In the genomic region with DNA sequence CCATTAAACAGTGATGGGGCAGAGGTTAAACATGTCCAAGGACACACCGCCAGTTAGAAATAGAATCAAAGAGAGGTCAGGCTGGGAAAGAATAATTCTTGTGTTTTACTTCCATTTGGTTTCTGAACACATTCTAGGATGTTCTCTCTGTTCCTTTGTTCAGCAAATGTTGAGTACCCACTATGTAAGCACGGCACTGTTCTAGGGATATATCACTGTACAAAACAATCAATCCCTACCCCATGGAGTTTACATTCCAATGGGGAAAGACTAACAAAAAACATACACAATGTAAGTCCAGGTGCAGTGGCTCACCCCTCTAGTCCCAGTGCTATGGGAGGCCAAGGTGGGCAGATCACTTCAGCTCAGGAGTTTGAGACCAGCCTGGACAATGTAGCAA, we compare ENCODE assay signal across 1 cellular context.
TF ChIP-seq lines count a peak whose summit lies in the region.

No MANE protein-coding gene starts in this region.

TF ChIP-seq in HepG2, 621 proteins besides CTCF, POLR2A, EP300 and RAD21:
- TF ChIP-seq CHCHD3 (CRISPR knock-in tag; IDR thresholded peaks at IDR 0.05) (no peak), SOX13 (IDR thresholded peaks at IDR 0.05) (no peak), SOX13 (CRISPR knock-in tag; conservative IDR thresholded peaks at IDR 0.05 in 1 of 2, IDR thresholded peaks at IDR 0.05 in 1 of 2) (peak in 1 of 2 experiments; percentile 66; a peak in 2 of 4 replicates), SOX6 (IDR thresholded peaks at IDR 0.05) (no peak), SOX6 (CRISPR knock-in tag; IDR thresholded peaks at IDR 0.05) (peak; percentile 34; the same call in 1 of the 2 replicates)
TF ChIP-seq in HepG2: peak in this region for 2.
